Comparison of ENCODE assay signal across 1 cellular context in the genomic region with DNA sequence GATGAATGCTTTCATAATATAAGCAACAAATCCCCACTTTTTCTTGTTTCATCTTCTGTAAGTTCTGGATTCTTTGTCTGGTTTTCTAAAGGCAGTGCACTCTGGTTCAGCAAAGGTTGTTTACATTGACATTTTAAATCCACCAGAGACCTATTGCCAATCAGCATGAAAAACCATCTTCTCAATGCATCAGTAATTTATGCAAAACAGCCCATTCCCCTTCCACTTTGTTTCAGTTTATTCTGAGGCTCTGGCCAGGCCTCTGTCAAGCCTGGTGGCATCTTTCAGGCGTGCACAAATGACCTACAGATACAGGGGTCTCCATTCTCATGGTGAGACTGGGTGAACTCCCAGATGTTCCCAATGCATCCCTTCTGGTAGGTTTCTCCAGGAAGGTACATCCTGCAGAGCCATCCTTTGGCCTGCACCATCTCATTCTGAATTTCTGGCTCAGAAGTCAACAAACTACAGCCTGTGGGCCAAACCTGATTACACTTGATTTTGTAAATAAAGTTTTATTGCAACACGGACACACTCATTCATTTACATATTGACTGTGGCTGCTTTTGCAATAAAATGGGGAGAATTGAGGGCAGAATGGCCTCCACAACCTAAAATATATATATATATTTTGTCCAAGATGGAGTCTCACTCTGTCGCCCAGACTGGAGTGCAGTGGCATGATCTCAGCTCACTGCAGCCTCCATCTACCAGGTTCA.
TF ChIP-seq lines count a peak whose summit lies in the region.

No MANE protein-coding gene starts in this region.

TF ChIP-seq in GM12878, 131 proteins besides CTCF, POLR2A, EP300 and RAD21 (continued from another document):
- TF ChIP-seq, protein P1, sequence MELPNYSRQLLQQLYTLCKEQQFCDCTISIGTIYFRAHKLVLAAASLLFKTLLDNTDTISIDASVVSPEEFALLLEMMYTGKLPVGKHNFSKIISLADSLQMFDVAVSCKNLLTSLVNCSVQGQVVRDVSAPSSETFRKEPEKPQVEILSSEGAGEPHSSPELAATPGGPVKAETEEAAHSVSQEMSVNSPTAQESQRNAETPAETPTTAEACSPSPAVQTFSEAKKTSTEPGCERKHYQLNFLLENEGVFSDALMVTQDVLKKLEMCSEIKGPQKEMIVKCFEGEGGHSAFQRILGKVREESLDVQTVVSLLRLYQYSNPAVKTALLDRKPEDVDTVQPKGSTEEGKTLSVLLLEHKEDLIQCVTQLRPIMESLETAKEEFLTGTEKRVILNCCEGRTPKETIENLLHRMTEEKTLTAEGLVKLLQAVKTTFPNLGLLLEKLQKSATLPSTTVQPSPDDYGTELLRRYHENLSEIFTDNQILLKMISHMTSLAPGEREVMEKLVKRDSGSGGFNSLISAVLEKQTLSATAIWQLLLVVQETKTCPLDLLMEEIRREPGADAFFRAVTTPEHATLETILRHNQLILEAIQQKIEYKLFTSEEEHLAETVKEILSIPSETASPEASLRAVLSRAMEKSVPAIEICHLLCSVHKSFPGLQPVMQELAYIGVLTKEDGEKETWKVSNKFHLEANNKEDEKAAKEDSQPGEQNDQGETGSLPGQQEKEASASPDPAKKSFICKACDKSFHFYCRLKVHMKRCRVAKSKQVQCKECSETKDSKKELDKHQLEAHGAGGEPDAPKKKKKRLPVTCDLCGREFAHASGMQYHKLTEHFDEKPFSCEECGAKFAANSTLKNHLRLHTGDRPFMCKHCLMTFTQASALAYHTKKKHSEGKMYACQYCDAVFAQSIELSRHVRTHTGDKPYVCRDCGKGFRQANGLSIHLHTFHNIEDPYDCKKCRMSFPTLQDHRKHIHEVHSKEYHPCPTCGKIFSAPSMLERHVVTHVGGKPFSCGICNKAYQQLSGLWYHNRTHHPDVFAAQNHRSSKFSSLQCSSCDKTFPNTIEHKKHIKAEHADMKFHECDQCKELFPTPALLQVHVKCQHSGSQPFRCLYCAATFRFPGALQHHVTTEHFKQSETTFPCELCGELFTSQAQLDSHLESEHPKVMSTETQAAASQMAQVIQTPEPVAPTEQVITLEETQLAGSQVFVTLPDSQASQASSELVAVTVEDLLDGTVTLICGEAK (IDR thresholded peaks at IDR 0.05; ENCODE audit: borderline replicate concordance): peak; percentile 76
- TF ChIP-seq SMC3 (IDR thresholded peaks at IDR 0.05; ENCODE audit: borderline replicate concordance, low read length): no peak
